11 cellular contexts compared by ENCODE assay signal in genomic region chr4:110959041-110959643, GRCh38.
DNase-seq lines count a peak whose midpoint lies in the region; ATAC-seq and TF ChIP-seq lines count a peak whose summit lies in the region.
"Had no signal": no experiment of that assay in that cellular context is flagged by ENCODE, and none has a peak within 500 bp of the region (broad histone marks: within the 10 kb centered on the region; RNA-seq: fewer than 3 reads in every experiment).

No MANE protein-coding gene starts in this region.

- H3K27ac ChIP-seq in mesenchymal stem cell (ENCODE audit: low read length, poor library complexity, severe bottlenecking) (no peak overlapping the region), heart left ventricle (no peak overlapping the region)
- H3K27ac ChIP-seq: upper lobe of left lung had no signal

- no peak overlapping the region for H2BK12ac ChIP-seq in mesenchymal stem cell (ENCODE audit: low read length in 2 of 2)

- H4K8ac ChIP-seq in mesenchymal stem cell (ENCODE audit: low read length): no peak overlapping the region

- H3K9ac ChIP-seq in mesenchymal stem cell (ENCODE audit: low read length): no peak overlapping the region

- H2BK120ac ChIP-seq in mesenchymal stem cell (ENCODE audit: low read depth, low read length): no peak overlapping the region

- H3K4ac ChIP-seq in mesenchymal stem cell (ENCODE audit: low read depth in 1 of 2, low read length in 2 of 2): no peak overlapping the region

- H3K27me3 ChIP-seq in mesenchymal stem cell (ENCODE audit: control insufficient read depth in 1 of 2, insufficient read depth in 1 of 2, low read length in 2 of 2) (no peaks in the 10 kb centered on the region), heart left ventricle (peaks cover 0 to 12% (median 0%) of the 10 kb centered on the region in 9 donors)
- H3K27me3 ChIP-seq: upper lobe of left lung had no signal

- no peak overlapping the region for H3K14ac ChIP-seq in mesenchymal stem cell (ENCODE audit: low read length in 2 of 2)

- H3K4me1 ChIP-seq in mesenchymal stem cell (ENCODE audit: control insufficient read depth, insufficient read depth, low read depth, low read length) (no peaks in the 10 kb centered on the region), heart left ventricle (no peaks in the 10 kb centered on the region)
- H3K4me1 ChIP-seq: upper lobe of left lung had no signal

- H3K4me2 ChIP-seq in mesenchymal stem cell (ENCODE audit: low read length, poor library complexity, severe bottlenecking): no peak overlapping the region

- H2AK5ac ChIP-seq in mesenchymal stem cell (ENCODE audit: low read length, severe bottlenecking): no peak overlapping the region

- ATAC-seq in heart left ventricle: no peak

- H3K79me1 ChIP-seq in mesenchymal stem cell (replicated peaks; ENCODE audit: low read length, poor library complexity, severe bottlenecking): no peaks in the 10 kb centered on the region

- H2BK15ac ChIP-seq in mesenchymal stem cell (ENCODE audit: low read depth, poor library complexity, severe bottlenecking): no peak overlapping the region

- H3K18ac ChIP-seq in mesenchymal stem cell (ENCODE audit: low read depth in 1 of 2, low read length in 2 of 2): no peak overlapping the region

- H3K4me3 ChIP-seq in mesenchymal stem cell (ENCODE audit: insufficient read depth in 1 of 2, low read depth in 1 of 2, low read length in 2 of 2) (no peak overlapping the region), heart left ventricle (no peak overlapping the region)
- H3K4me3 ChIP-seq: upper lobe of left lung had no signal

- no peak overlapping the region for H3K23ac ChIP-seq in mesenchymal stem cell (ENCODE audit: low read length in 2 of 2)

- TF ChIP-seq CTCF in heart left ventricle (IDR thresholded peaks at IDR 0.05): peak in 4 of 12 donors; percentile 12 to 23 (median 16)

- TF ChIP-seq POLR2A in heart left ventricle (IDR thresholded peaks at IDR 0.05): no peak

- no peak overlapping the region for H2AFZ ChIP-seq in mesenchymal stem cell (ENCODE audit: low read depth, low read length)

- H3K9me3 ChIP-seq in mesenchymal stem cell (ENCODE audit: control insufficient read depth, low read length): no peaks in the 10 kb centered on the region
- H3K9me3 ChIP-seq in heart left ventricle: no peaks in the 10 kb centered on the region
- H3K9me3 ChIP-seq: upper lobe of left lung had no signal

- intact Hi-C loops in heart left ventricle (cut with DNase I): loop anchor here in 2 of 10 donors (5.0 to 10.0 kb wide), 2 partner anchors 322 to 324 kb away; no protein-coding TSS in a partner anchor

- H4K91ac ChIP-seq in mesenchymal stem cell (ENCODE audit: low read length): no peak overlapping the region

- DNase-seq in DMS53 treated with DMSO at 0.1 percent for 48 hours (lab: John Stamatoyannopoulos, UW; ENCODE audit: unreplicated experiment) (peak; percentile 9), HS-5 (ENCODE audit: low read depth) (peak; percentile 11), amniotic epithelial cell (ENCODE audit: low read depth) (peak; percentile 82), mesenchymal stem cell (peak; percentile 42), mucosa of gallbladder (ENCODE audit: low spot score) (no peak), HK-2 (ENCODE audit: unreplicated experiment) (no peak), NCI-H524 treated with DMSO at 0.1 percent for 48 hours (lab: John Stamatoyannopoulos, UW) (no peak), heart left ventricle (no peak)
- DNase-seq: activated naive CD8-positive, alpha-beta T cell treated with anti-CD3 and anti-CD28 coated beads, Interleukin-2, amount 10 ng/mL, durations not matched to agents 7 days and 5 days; NCI-H1436; upper lobe of left lung had no signal

- H2BK5ac ChIP-seq in mesenchymal stem cell (ENCODE audit: low read depth, low read length, poor library complexity, severe bottlenecking): no peak overlapping the region

- no peaks in the 10 kb centered on the region for H3K36me3 ChIP-seq in mesenchymal stem cell (ENCODE audit: control insufficient read depth in 1 of 2, insufficient read depth in 2 of 2, low read depth in 1 of 2, low read length in 2 of 2)
- no peaks in the 10 kb centered on the region for H3K36me3 ChIP-seq in heart left ventricle
- H3K36me3 ChIP-seq: upper lobe of left lung had no signal

Comparison
In these comparisons a context has a peak if more than half of its experiments do, and no peak if none do; other contexts are left out.
1. DNase-seq: peak in DMS53 treated with DMSO at 0.1 percent for 48 hours (single experiment), HS-5 (single experiment), amniotic epithelial cell (single experiment) and mesenchymal stem cell (single experiment); none in mucosa of gallbladder (single experiment), HK-2 (single experiment), NCI-H524 treated with DMSO at 0.1 percent for 48 hours (single experiment) and heart left ventricle (0 of 5).